ENCODE assay signal across 8 cellular contexts in the genomic region with DNA sequence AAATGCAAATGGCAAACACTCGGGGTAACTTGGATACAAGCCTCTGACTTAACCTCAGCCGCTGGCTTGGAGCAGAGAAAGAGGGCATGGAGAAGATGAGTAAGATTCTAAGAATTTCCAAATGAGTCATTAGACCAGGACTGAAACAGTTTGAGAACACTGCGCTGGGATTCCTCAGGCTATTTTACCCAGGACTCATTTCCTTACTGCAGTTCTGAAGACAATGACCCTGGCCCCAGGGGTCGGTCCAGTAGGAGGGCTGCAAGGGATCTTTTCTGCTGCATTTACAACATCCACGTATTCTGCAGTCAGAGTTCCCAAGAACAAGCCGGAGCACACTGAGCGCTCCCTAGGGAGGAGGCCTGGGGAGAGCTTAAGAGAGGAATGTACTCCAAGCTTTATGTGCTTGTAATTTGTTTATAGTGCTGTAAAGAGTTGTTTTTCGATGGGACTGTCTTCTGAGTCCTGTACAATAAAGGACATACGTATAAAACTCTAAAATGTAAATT. TPM values are rescaled to one million over a fixed set of nuclear protein-coding genes. Genes with fewer than 3 reads are reported as not detected.
DNase-seq lines count a peak whose midpoint lies in the region; ATAC-seq and TF ChIP-seq lines count a peak whose summit lies in the region.

No MANE protein-coding gene starts in this region.

- POLR2A ChIA-PET in HCT116 (lab: Charles Lee): no interaction called here
- POLR2A ChIA-PET in activated CD8-positive, alpha-beta T cell treated with anti-CD3 and anti-CD28 coated beads, Interleukin-2, amount 10 ng/mL, durations not matched to agents 7 days and 5 days (lab: Charles Lee): no interaction called here

- peak overlapping the region; percentile 70 for H3K4me2 ChIP-seq in HCT116 (ENCODE audit: low read length)

- no TSS peak for BruUV-seq in HCT116 (replicated peaks; lab: Mats Ljungman, UMichigan)

- peak overlapping the region; percentile 28 for H3K9ac ChIP-seq in HCT116 (ENCODE audit: low read length)

- peak; percentile 92 for ATAC-seq in HCT116
- no peak for ATAC-seq in GM18861 (IDR thresholded peaks at IDR 0.05; ENCODE audit: unreplicated experiment)
- ATAC-seq in activated CD8-positive, alpha-beta T cell treated with anti-CD3 and anti-CD28 coated beads, Interleukin-2, amount 10 ng/mL, durations not matched to agents 7 days and 5 days: no peak

- no peaks in the 10 kb centered on the region for H3K36me3 Mint-ChIP-seq in activated CD8-positive, alpha-beta T cell treated with anti-CD3 and anti-CD28 coated beads, Interleukin-2, amount 10 ng/mL, durations not matched to agents 7 days and 5 days (ENCODE audit: low read depth)

- peak; percentile 54 for DNase-seq in HCT116 (ENCODE audit: low read depth, low spot score)
- peak in 1 of 2 donors; percentile 82 for DNase-seq in ascending aorta (ENCODE audit: low spot score in 2 of 2)
- DNase-seq in iPS DF 19.7 (ENCODE audit: low read depth, low spot score): peak; percentile 99
- no peak for DNase-seq in spleen
- no peak for DNase-seq in middle frontal gyrus (ENCODE audit: extremely low spot score, low spot score)
- DNase-seq in NCI-H1436 (lab: John Stamatoyannopoulos, UW): no peak
- no peak for DNase-seq in activated CD8-positive, alpha-beta T cell treated with anti-CD3 and anti-CD28 coated beads, Interleukin-2, amount 10 ng/mL, durations not matched to agents 7 days and 5 days

- no peaks in the 10 kb centered on the region for H3K27me3 Mint-ChIP-seq in activated CD8-positive, alpha-beta T cell treated with anti-CD3 and anti-CD28 coated beads, Interleukin-2, amount 10 ng/mL, durations not matched to agents 7 days and 5 days (ENCODE audit: low read depth)

- no peak overlapping the region for H3K27ac Mint-ChIP-seq in activated CD8-positive, alpha-beta T cell treated with anti-CD3 and anti-CD28 coated beads, Interleukin-2, amount 10 ng/mL, durations not matched to agents 7 days and 5 days

- TF ChIP-seq RAD21 in HCT116 (IDR thresholded peaks at IDR 0.05; ENCODE audit: low read depth): no peak

- H2AFZ ChIP-seq in HCT116 (ENCODE audit: low read depth, low read length, poor library complexity, severe bottlenecking): peak overlapping the region; percentile 89

- H3K4me3 Mint-ChIP-seq in activated CD8-positive, alpha-beta T cell treated with anti-CD3 and anti-CD28 coated beads, Interleukin-2, amount 10 ng/mL, durations not matched to agents 7 days and 5 days: no peak overlapping the region

- no peaks in the 10 kb centered on the region for H3K9me3 Mint-ChIP-seq in activated CD8-positive, alpha-beta T cell treated with anti-CD3 and anti-CD28 coated beads, Interleukin-2, amount 10 ng/mL, durations not matched to agents 7 days and 5 days (ENCODE audit: insufficient read depth)

- no peaks in the 10 kb centered on the region for H3K27me3 ChIP-seq in HCT116 (ENCODE audit: insufficient read depth, low read length)
- no peaks in the 10 kb centered on the region for H3K27me3 ChIP-seq in ascending aorta
- no peaks in the 10 kb centered on the region for H3K27me3 ChIP-seq in spleen (replicated peaks in 1 of 7)

- RAD21 ChIA-PET in HCT116 (lab: Charles Lee; ENCODE audit: low non-redundant PET in 1 of 2, low total read pairs in 2 of 2, uncharacterized antibody in 2 of 2, unreplicated experiment in 2 of 2): no interaction called here

- CTCF ChIA-PET in HCT116 (lab: Charles Lee): no interaction called here
- CTCF ChIA-PET in activated CD8-positive, alpha-beta T cell treated with anti-CD3 and anti-CD28 coated beads, Interleukin-2, amount 10 ng/mL, durations not matched to agents 7 days and 5 days (lab: Charles Lee): no interaction called here

- peaks cover 8 to 23% of the 10 kb centered on the region in 2 experiments for H3K4me1 ChIP-seq in HCT116 (ENCODE audit: control insufficient read depth in 1 of 2, insufficient read depth in 2 of 2, low read length in 2 of 2)
- peaks cover 6 to 39% of the 10 kb centered on the region in 2 donors for H3K4me1 ChIP-seq in ascending aorta
- peaks cover 0 to 11% (median 0%) of the 10 kb centered on the region in 6 donors for H3K4me1 ChIP-seq in spleen

- H3K9me3 ChIP-seq in HCT116 (ENCODE audit: control insufficient read depth in 1 of 2, insufficient read depth in 1 of 2, low read depth in 1 of 2, low read length in 2 of 2): no peaks in the 10 kb centered on the region
- H3K9me3 ChIP-seq in ascending aorta: no peaks in the 10 kb centered on the region
- H3K9me3 ChIP-seq in spleen: no peaks in the 10 kb centered on the region

- H3K4me3 ChIP-seq in HCT116 (replicated peaks in 1 of 2; ENCODE audit: low read depth in 1 of 2, low read length in 2 of 2) (no peak overlapping the region; a peak in 1 of 4 replicates), ascending aorta (peak overlapping the region in 1 of 2 donors; percentile 16), spleen (no peak overlapping the region)

- no peaks in the 10 kb centered on the region for H3K9me2 ChIP-seq in HCT116 (ENCODE audit: insufficient read depth)

- 69 to 76% (median 74%) methylated on average over 9 of the region's 9 CpGs for WGBS in spleen, 5 donors

- H3K79me2 ChIP-seq in HCT116 (ENCODE audit: insufficient read depth, low read length): no peaks in the 10 kb centered on the region

- TF ChIP-seq POLR2A in HCT116 (IDR thresholded peaks at IDR 0.05; ENCODE audit: borderline replicate concordance, extremely low read depth, insufficient read depth, insufficient read length): no peak
- TF ChIP-seq POLR2A in spleen (IDR thresholded peaks at IDR 0.05): no peak

- no peaks in the 10 kb centered on the region for H4K20me1 ChIP-seq in HCT116 (ENCODE audit: insufficient read depth)

- H3K36me3 ChIP-seq in HCT116 (ENCODE audit: control insufficient read depth in 1 of 2, insufficient read depth in 2 of 2, low read length in 2 of 2): no peaks in the 10 kb centered on the region
- H3K36me3 ChIP-seq in ascending aorta: no peaks in the 10 kb centered on the region
- no peaks in the 10 kb centered on the region for H3K36me3 ChIP-seq in spleen

- H3K27ac ChIP-seq in HCT116 (ENCODE audit: low read depth, low read length) (no peak overlapping the region), ascending aorta (peak overlapping the region; percentile 59 to 76), spleen (peak overlapping the region in 5 of 8 donors; percentile 3 to 59 (median 28))

- no peaks in the 10 kb centered on the region for H3K4me1 Mint-ChIP-seq in activated CD8-positive, alpha-beta T cell treated with anti-CD3 and anti-CD28 coated beads, Interleukin-2, amount 10 ng/mL, durations not matched to agents 7 days and 5 days (ENCODE audit: low read depth)

- intact Hi-C loops in HCT116 (cut with micrococcal nuclease): no loop called here
- intact Hi-C loops in ascending aorta (cut with DNase I): loop anchor here (2.0 kb wide), 1 partner anchor 66 kb away; no protein-coding TSS in a partner anchor
- intact Hi-C loops in spleen (cut with DNase I; ENCODE audit: low total_unique reads): no loop called here

- TF ChIP-seq CTCF in HCT116 (IDR thresholded peaks at IDR 0.05 in 2 of 3, conservative IDR thresholded peaks at IDR 0.05 in 1 of 3; ENCODE audit: borderline replicate concordance in 1 of 3, insufficient read depth in 1 of 3, low read depth in 2 of 3, low read length in 2 of 3): no peak
- TF ChIP-seq CTCF in ascending aorta (IDR thresholded peaks at IDR 0.05): no peak
- TF ChIP-seq CTCF in spleen (IDR thresholded peaks at IDR 0.05 in 8 of 11, conservative IDR thresholded peaks at IDR 0.05 in 3 of 11): no peak

TF ChIP-seq in HCT116, 20 proteins besides CTCF, POLR2A, EP300 and RAD21 (continues in another document):
- TF ChIP-seq SP1 (IDR thresholded peaks at IDR 0.05; ENCODE audit: low read depth) (no peak; the same call in 1 of the 2 replicates), SRF (IDR thresholded peaks at IDR 0.05; ENCODE audit: low read depth) (0 out of 2 replicates have a peak, but pooled peaks have one; percentile 6), ELF1 (IDR thresholded peaks at IDR 0.05; ENCODE audit: borderline replicate concordance, low read depth) (no peak), CBX3 (IDR thresholded peaks at IDR 0.05; ENCODE audit: low read depth) (0 out of 2 replicates have a peak, but pooled peaks have one; percentile 14), SIN3A (IDR thresholded peaks at IDR 0.05; ENCODE audit: low read depth) (no peak), TCF7L2 (IDR thresholded peaks at IDR 0.05; ENCODE audit: borderline replicate concordance, extremely low read depth, insufficient read depth, insufficient read length) (no peak), ZNF274 (IDR thresholded peaks at IDR 0.05; ENCODE audit: low read depth, low read length) (no peak), JUND (IDR thresholded peaks at IDR 0.05) (peak; percentile 83), EZH2 (IDR thresholded peaks at IDR 0.05) (no peak), EGR1 (IDR thresholded peaks at IDR 0.05; ENCODE audit: low read depth) (no peak)
- TF ChIP-seq, protein P1, sequence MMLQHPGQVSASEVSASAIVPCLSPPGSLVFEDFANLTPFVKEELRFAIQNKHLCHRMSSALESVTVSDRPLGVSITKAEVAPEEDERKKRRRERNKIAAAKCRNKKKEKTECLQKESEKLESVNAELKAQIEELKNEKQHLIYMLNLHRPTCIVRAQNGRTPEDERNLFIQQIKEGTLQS (IDR thresholded peaks at IDR 0.05): no peak
- TF ChIP-seq, protein P2, sequence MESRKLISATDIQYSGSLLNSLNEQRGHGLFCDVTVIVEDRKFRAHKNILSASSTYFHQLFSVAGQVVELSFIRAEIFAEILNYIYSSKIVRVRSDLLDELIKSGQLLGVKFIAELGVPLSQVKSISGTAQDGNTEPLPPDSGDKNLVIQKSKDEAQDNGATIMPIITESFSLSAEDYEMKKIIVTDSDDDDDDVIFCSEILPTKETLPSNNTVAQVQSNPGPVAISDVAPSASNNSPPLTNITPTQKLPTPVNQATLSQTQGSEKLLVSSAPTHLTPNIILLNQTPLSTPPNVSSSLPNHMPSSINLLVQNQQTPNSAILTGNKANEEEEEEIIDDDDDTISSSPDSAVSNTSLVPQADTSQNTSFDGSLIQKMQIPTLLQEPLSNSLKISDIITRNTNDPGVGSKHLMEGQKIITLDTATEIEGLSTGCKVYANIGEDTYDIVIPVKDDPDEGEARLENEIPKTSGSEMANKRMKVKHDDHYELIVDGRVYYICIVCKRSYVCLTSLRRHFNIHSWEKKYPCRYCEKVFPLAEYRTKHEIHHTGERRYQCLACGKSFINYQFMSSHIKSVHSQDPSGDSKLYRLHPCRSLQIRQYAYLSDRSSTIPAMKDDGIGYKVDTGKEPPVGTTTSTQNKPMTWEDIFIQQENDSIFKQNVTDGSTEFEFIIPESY (IDR thresholded peaks at IDR 0.05; ENCODE audit: extremely low read depth, insufficient replicate concordance, low read length): no peak

RNA-seq across cellular contexts. Expression of a gene that starts 27.3 kb away (rescaled TPM):
- total RNA-seq in HCT116 (2021; ENCODE audit: unreplicated experiment): 0.34 TPM
- polyA plus RNA-seq in HCT116 (2012): 0.12 and 0.14 TPM in 2 replicates
- 246 TPM for total RNA-seq in ascending aorta
- 100 to 1,000 TPM in 3 of 7 donors, 10 to 100 TPM in 4; 69.4 to 128 (median 90.4) TPM for total RNA-seq in spleen
- 10 to 100 TPM in 2 of 3 donors, 1 to 10 TPM in 1; 5.9 to 22.0 (median 10.8) TPM for polyA plus RNA-seq in spleen
- total RNA-seq in activated CD8-positive, alpha-beta T cell treated with anti-CD3 and anti-CD28 coated beads, Interleukin-2, amount 10 ng/mL, durations not matched to agents 7 days and 5 days: not detected

Comparison
In these comparisons a context has a peak if more than half of its experiments do, and no peak if none do; other contexts are left out.
1. DNase-seq: peak in HCT116 (single experiment) and iPS DF 19.7 (single experiment); none in spleen (single experiment), middle frontal gyrus (single experiment), NCI-H1436 (single experiment) and activated CD8-positive, alpha-beta T cell treated with anti-CD3 and anti-CD28 coated beads, Interleukin-2, amount 10 ng/mL, durations not matched to agents 7 days and 5 days (single experiment).
2. RNA of a gene that starts 27.3 kb away (total RNA-seq): 246 TPM in ascending aorta (single experiment) and 69.4 to 128 TPM in spleen; 0.34 TPM in HCT116 (single experiment) and not detected in activated CD8-positive, alpha-beta T cell treated with anti-CD3 and anti-CD28 coated beads, Interleukin-2, amount 10 ng/mL, durations not matched to agents 7 days and 5 days; every median in the first group is over 10 times any median in the second.